8 cellular contexts compared by ENCODE assay signal in the genomic region with DNA sequence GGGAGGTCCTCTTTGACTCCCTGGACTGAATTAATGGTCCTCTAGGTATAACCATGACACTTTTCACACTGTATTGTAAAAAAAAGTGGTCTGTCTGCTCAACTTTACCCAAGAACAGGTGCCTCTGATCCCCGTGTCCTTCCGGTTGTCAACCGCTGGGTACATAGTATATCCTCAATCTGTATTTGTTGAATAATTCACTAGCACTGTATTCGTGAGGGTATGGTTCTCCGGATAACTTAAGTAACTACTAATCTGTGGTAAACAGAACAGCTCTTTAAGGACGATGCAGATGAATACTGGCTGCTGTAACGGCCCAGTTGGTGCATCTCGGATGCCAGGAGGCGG. TPM values are rescaled to one million over a fixed set of nuclear protein-coding genes. Genes with fewer than 3 reads are reported as not detected.
DNase-seq lines count a peak whose midpoint lies in the region; ATAC-seq and TF ChIP-seq lines count a peak whose summit lies in the region.

No MANE protein-coding gene starts in this region.

- H3K27ac ChIP-seq in AG04450 (ENCODE audit: low read depth, low read length) (no peak overlapping the region), PC-9 (no peak overlapping the region)

- H4K20me1 ChIP-seq in PC-9 (ENCODE audit: insufficient read depth) = no peaks in the 10 kb centered on the region

- no peaks in the 10 kb centered on the region for H3K79me2 ChIP-seq in PC-9 (ENCODE audit: low read depth)

- peak overlapping the region; percentile 88 to 94 for H3K4me3 Mint-ChIP-seq in stimulated activated naive B cell treated with anti-CD40 and anti-IgM and Interleukin-4, amounts not matched to agents 10 μg/mL and 1 μg/mL and 100 μg/mL, for 72 hours

- no peaks in the 10 kb centered on the region for H3K4me1 ChIP-seq in PC-9 (replicated peaks; ENCODE audit: insufficient read depth)

- peak overlapping the region; percentile 94 for H3K4me2 ChIP-seq in PC-9

- no peak overlapping the region for H3K27ac Mint-ChIP-seq in stimulated activated naive B cell treated with anti-CD40 and anti-IgM and Interleukin-4, amounts not matched to agents 10 μg/mL and 1 μg/mL and 100 μg/mL, for 72 hours

- no peak for TF ChIP-seq CTCF in AG04450 (IDR thresholded peaks at IDR 0.05; ENCODE audit: low read depth, low read length)
- no peak for TF ChIP-seq CTCF in PC-9 (conservative IDR thresholded peaks at IDR 0.05)
- TF ChIP-seq CTCF in fibroblast of villous mesenchyme (IDR thresholded peaks at IDR 0.05; ENCODE audit: insufficient read depth, low read depth, low read length) = no peak

- no TSS peak for BruUV-seq in PC-9 (replicated peaks; lab: Mats Ljungman, UMichigan)

- H3K36me3 Mint-ChIP-seq in stimulated activated naive B cell treated with anti-CD40 and anti-IgM and Interleukin-4, amounts not matched to agents 10 μg/mL and 1 μg/mL and 100 μg/mL, for 72 hours = no peaks in the 10 kb centered on the region

- H3K4me3 ChIP-seq in AG04450 (ENCODE audit: low read depth, low read length) = peak overlapping the region; percentile 66
- peak overlapping the region; percentile 77 for H3K4me3 ChIP-seq in PC-9
- peak overlapping the region; percentile 59 for H3K4me3 ChIP-seq in fibroblast of villous mesenchyme (ENCODE audit: low read depth, low read length)

- intact Hi-C loops in PC-9 (cut with micrococcal nuclease; ENCODE audit: unreplicated experiment) = loop anchor here (10.0 kb wide), 1 partner anchor 281 kb away; no protein-coding TSS in a partner anchor

- H3F3A ChIP-seq in PC-9 (ENCODE audit: insufficient read depth, low read depth) = no peaks in the 10 kb centered on the region

- peaks cover 10 to 21% of the 10 kb centered on the region in 2 donors for H3K4me1 Mint-ChIP-seq in stimulated activated naive B cell treated with anti-CD40 and anti-IgM and Interleukin-4, amounts not matched to agents 10 μg/mL and 1 μg/mL and 100 μg/mL, for 72 hours

- H3K36me3 ChIP-seq in PC-9 (ENCODE audit: low read depth) = no peaks in the 10 kb centered on the region

- H3K27me3 ChIP-seq in AG04450 (ENCODE audit: control insufficient read depth, insufficient read depth, low read length) = peaks cover 4% of the 10 kb centered on the region
- no peaks in the 10 kb centered on the region for H3K27me3 ChIP-seq in PC-9 (ENCODE audit: insufficient read depth, low read depth)

- ATAC-seq in GM21447 (IDR thresholded peaks at IDR 0.05; ENCODE audit: unreplicated experiment) = peak; percentile 16
- no peak for ATAC-seq in stimulated activated naive B cell treated with anti-CD40 and anti-IgM and Interleukin-4, amounts not matched to agents 10 μg/mL and 1 μg/mL and 100 μg/mL, for 72 hours (replicated peaks)
- ATAC-seq in GM19455 (IDR thresholded peaks at IDR 0.05; ENCODE audit: unreplicated experiment) = no peak

- no peaks in the 10 kb centered on the region for H3K9me3 Mint-ChIP-seq in stimulated activated naive B cell treated with anti-CD40 and anti-IgM and Interleukin-4, amounts not matched to agents 10 μg/mL and 1 μg/mL and 100 μg/mL, for 72 hours

- H3K9me2 ChIP-seq in PC-9 (ENCODE audit: insufficient read depth) = no peaks in the 10 kb centered on the region; the same call in 1 of the 2 replicates

- peaks cover 0 to 23% of the 10 kb centered on the region in 2 donors for H3K27me3 Mint-ChIP-seq in stimulated activated naive B cell treated with anti-CD40 and anti-IgM and Interleukin-4, amounts not matched to agents 10 μg/mL and 1 μg/mL and 100 μg/mL, for 72 hours

- POLR2A ChIA-PET in AG04450 (lab: Yijun Ruan, JAX) = no interaction called here
- POLR2A ChIA-PET in PC-9 (lab: Charles Lee; ENCODE audit: unreplicated experiment) = interaction anchor here (0.5 to 0.9 kb wide), 4 partner anchors 11 to 358 kb away, joined by 3 to 8 read pairs (median 6); no protein-coding TSS in a partner anchor

- DNase-seq in AG04450 (ENCODE audit: low read depth, low spot score) (no peak), PC-9 (no peak), fibroblast of villous mesenchyme (ENCODE audit: low read depth) (no peak), GM19238 (ENCODE audit: insufficient read length, low spot score) (no peak), NCI-H510A treated with DMSO at 0.1 percent for 48 hours (lab: John Stamatoyannopoulos, UW) (no peak)
- no peak for DNase-seq in stimulated activated naive B cell treated with anti-CD40 and anti-IgM and Interleukin-4, amounts not matched to agents 10 μg/mL and 1 μg/mL and 100 μg/mL, for 72 hours

- peak overlapping the region; percentile 88 for H2AFZ ChIP-seq in PC-9

- CTCF ChIA-PET in AG04450 (lab: Charles Lee) = no interaction called here
- CTCF ChIA-PET in PC-9 (lab: Charles Lee) = interaction anchor here (0.6 kb wide), 1 partner anchor 291 kb away, joined by 3 read pairs; no protein-coding TSS in a partner anchor

- H3K9me3 ChIP-seq in AG04450 (ENCODE audit: control insufficient read depth, insufficient read depth, low read length) (no peaks in the 10 kb centered on the region), PC-9 (ENCODE audit: insufficient read depth, low read depth) (no peaks in the 10 kb centered on the region)

RNA-seq across cellular contexts. Expression of a gene that starts 0.5 kb away (rescaled TPM):
- 0.14 and 0.33 TPM in 2 replicates for polyA plus RNA-seq in AG04450 (2011; rRNA removed)
- 0.26 and 1.2 TPM in 2 replicates for polyA minus RNA-seq in AG04450 (2011; rRNA and poly(A)+ RNA removed)
- 13.0 and 14.0 TPM in 2 replicates for total RNA-seq in PC-9 (2021)
- 0.64 and 1.3 TPM in 2 replicates for total RNA-seq in fibroblast of villous mesenchyme

RNA-seq across cellular contexts. Expression of a gene that starts 57.3 kb away (rescaled TPM):
- 6.8 and 8.8 TPM in 2 replicates for polyA plus RNA-seq in AG04450 (2011; rRNA removed)
- 1.8 and 3.3 TPM in 2 replicates for polyA minus RNA-seq in AG04450 (2011; rRNA and poly(A)+ RNA removed)
- total RNA-seq in PC-9 (2021) = 47.9 and 52.7 TPM in 2 replicates
- total RNA-seq in fibroblast of villous mesenchyme = 20.6 and 31.1 TPM in 2 replicates

RNA-seq across cellular contexts. Expression of a gene that starts 57.4 kb away (rescaled TPM):
- 9.3 and 11.8 TPM in 2 replicates for polyA plus RNA-seq in AG04450 (2011; rRNA removed)
- 2.2 and 4.9 TPM in 2 replicates for polyA minus RNA-seq in AG04450 (2011; rRNA and poly(A)+ RNA removed)
- total RNA-seq in PC-9 (2021) (33.5 and 47.7 TPM in 2 replicates), fibroblast of villous mesenchyme (8.4 and 13.8 TPM in 2 replicates)
